In genomic region chr14:80202888-80203562, GRCh38 we compare ENCODE assay signal across 9 cellular contexts. TPM values are rescaled to one million over a fixed set of nuclear protein-coding genes. Genes with fewer than 3 reads are reported as not detected.
DNase-seq lines count a peak whose midpoint lies in the region; ATAC-seq and TF ChIP-seq lines count a peak whose summit lies in the region.
"Had no signal": no experiment of that assay in that cellular context is flagged by ENCODE, and none has a peak within 500 bp of the region (broad histone marks: within the 10 kb centered on the region; RNA-seq: fewer than 3 reads in every experiment).

No MANE protein-coding gene starts in this region.

- no peak overlapping the region for H3K9ac ChIP-seq in SK-N-SH

- TF ChIP-seq EP300 in SK-N-SH (IDR thresholded peaks at IDR 0.05; ENCODE audit: borderline replicate concordance in 1 of 2, low read depth in 1 of 2, low read length in 1 of 2), result no peak

- no peaks in the 10 kb centered on the region for H3K27me3 ChIP-seq in SK-N-SH (ENCODE audit: insufficient read depth)
- H3K27me3 ChIP-seq: heart right ventricle had no signal

- no peaks in the 10 kb centered on the region for H3K79me2 ChIP-seq in SK-N-SH (ENCODE audit: insufficient read depth)

- no peaks in the 10 kb centered on the region for H4K20me1 ChIP-seq in SK-N-SH (ENCODE audit: insufficient read depth)

- peaks cover 4% of the 10 kb centered on the region for H3K27me3 Mint-ChIP-seq in progenitor cell of endocrine pancreas

- POLR2A ChIA-PET in SK-N-SH (lab: Yijun Ruan, JAX), result no interaction called here

- no peaks in the 10 kb centered on the region for H3K4me1 ChIP-seq in SK-N-SH (ENCODE audit: control insufficient read depth in 1 of 2, insufficient read depth in 2 of 2, low read depth in 1 of 2, low read length in 1 of 2)
- H3K4me1 ChIP-seq: heart right ventricle had no signal

- ATAC-seq in SK-N-SH treated with all-trans-retinoic acid at 6 μM for 48 hours, result no peak
- ATAC-seq: heart right ventricle had no signal

- CTCF ChIA-PET in SK-N-SH (lab: Yijun Ruan, JAX), result interaction anchor here (0.7 to 2.7 kb wide), 4 partner anchors 10 to 48 kb away, joined by 3 to 15 read pairs (median 4); no protein-coding TSS in a partner anchor

- WGBS in SK-N-SH (ENCODE audit: low lambda C conversion rate), result 67% methylated on average over 8 of the region's 9 CpGs

- H3K27ac Mint-ChIP-seq in progenitor cell of endocrine pancreas, result no peak overlapping the region

- in situ Hi-C loops in astrocyte of the cerebellum (cut with HindIII; ENCODE audit: low sequenced_read_pairs), result loop anchor here (5.0 kb wide), 1 partner anchor 64 kb away; no protein-coding TSS in a partner anchor

- H3K9me3 ChIP-seq in SK-N-SH, result no peaks in the 10 kb centered on the region
- H3K9me3 ChIP-seq: heart right ventricle had no signal

- H3K9me2 ChIP-seq in SK-N-SH, result no peaks in the 10 kb centered on the region

- no peak overlapping the region for H3K4me2 ChIP-seq in SK-N-SH

- no peaks in the 10 kb centered on the region for H3K9me3 Mint-ChIP-seq in progenitor cell of endocrine pancreas (ENCODE audit: low read depth)

- no peaks in the 10 kb centered on the region for H3K36me3 ChIP-seq in SK-N-SH (replicated peaks in 1 of 2; ENCODE audit: control insufficient read depth in 1 of 2, insufficient read depth in 2 of 2, low read length in 1 of 2)

- DNase-seq in SK-N-SH (peak; percentile 20), HK-2 (ENCODE audit: unreplicated experiment) (peak; percentile 21), astrocyte of the cerebellum (ENCODE audit: low read depth) (no peak), progenitor cell of endocrine pancreas (ENCODE audit: low spot score, unreplicated experiment) (no peak), NCI-H2029 (lab: John Stamatoyannopoulos, UW) (no peak), NOMO-1 treated with dmso at 0.1 percent for 144 hours (lab: John Stamatoyannopoulos, UW; ENCODE audit: unreplicated experiment) (no peak)
- DNase-seq in effector CD8-positive, alpha-beta T cell (lab: John Stamatoyannopoulos, UW), result no peak
- DNase-seq: heart right ventricle had no signal

- peak; percentile 53 for TF ChIP-seq RAD21 in SK-N-SH (IDR thresholded peaks at IDR 0.05; ENCODE audit: low read length)

- H3K4me3 ChIP-seq in SK-N-SH (ENCODE audit: low read depth in 2 of 2, low read length in 1 of 2) (no peak overlapping the region), astrocyte of the cerebellum (ENCODE audit: low read depth, low read length) (no peak overlapping the region)
- H3K4me3 ChIP-seq: heart right ventricle had no signal

- no peaks in the 10 kb centered on the region for H3K4me1 Mint-ChIP-seq in progenitor cell of endocrine pancreas (ENCODE audit: low read depth)

- H3F3A ChIP-seq in SK-N-SH (replicated peaks; ENCODE audit: insufficient read depth), result no peaks in the 10 kb centered on the region

- H3K36me3 Mint-ChIP-seq in progenitor cell of endocrine pancreas (ENCODE audit: insufficient read depth), result no peaks in the 10 kb centered on the region

- H3K4me3 Mint-ChIP-seq in progenitor cell of endocrine pancreas (ENCODE audit: low read depth), result no peak overlapping the region

- no peak overlapping the region for H2AFZ ChIP-seq in SK-N-SH (ENCODE audit: low read depth)

- TF ChIP-seq CTCF in SK-N-SH (IDR thresholded peaks at IDR 0.05) (peak; percentile 50), astrocyte of the cerebellum (IDR thresholded peaks at IDR 0.05; ENCODE audit: low read depth, low read length, missing control alignments) (peak; percentile 18), progenitor cell of endocrine pancreas (IDR thresholded peaks at IDR 0.05; ENCODE audit: unreplicated experiment) (peak; percentile 39)

- no peak overlapping the region for H3K27ac ChIP-seq in SK-N-SH (ENCODE audit: low read depth in 2 of 2, low read length in 1 of 2)
- H3K27ac ChIP-seq: heart right ventricle had no signal

TF ChIP-seq in SK-N-SH, 30 proteins besides CTCF, POLR2A, EP300 and RAD21:
- no peak for TF ChIP-seq FOXM1 (IDR thresholded peaks at IDR 0.05; ENCODE audit: low read depth)
- TF ChIP-seq SMC3 (IDR thresholded peaks at IDR 0.05; ENCODE audit: low read depth, low read length), result peak; percentile 17; the same call in 1 of the 2 replicates

TF ChIP-seq in SK-N-SH treated with all-trans-retinoic acid at 6 μM for 48 hours, 23 proteins besides CTCF, POLR2A, EP300 and RAD21:
- TF ChIP-seq PPARA (CRISPR knock-in tag; IDR thresholded peaks at IDR 0.05; ENCODE audit: borderline replicate concordance) (no peak), ZNF565 (CRISPR knock-in tag; conservative IDR thresholded peaks at IDR 0.05; ENCODE audit: low read depth) (no peak), ZFP30 (CRISPR knock-in tag; IDR thresholded peaks at IDR 0.05) (no peak), ISL1 (CRISPR knock-in tag; IDR thresholded peaks at IDR 0.05) (no peak), CREB5 (CRISPR knock-in tag; IDR thresholded peaks at IDR 0.05; ENCODE audit: low read depth) (no peak), CSDC2 (CRISPR knock-in tag; IDR thresholded peaks at IDR 0.05) (no peak), PATZ1 (CRISPR knock-in tag; IDR thresholded peaks at IDR 0.05; ENCODE audit: borderline replicate concordance) (no peak), ZNF8 (CRISPR knock-in tag; IDR thresholded peaks at IDR 0.05) (no peak), ZFP3 (CRISPR knock-in tag; IDR thresholded peaks at IDR 0.05) (no peak), TOX (CRISPR knock-in tag; IDR thresholded peaks at IDR 0.05; ENCODE audit: borderline replicate concordance) (no peak), GLIS3 (CRISPR knock-in tag; IDR thresholded peaks at IDR 0.05) (no peak), RARB (CRISPR knock-in tag; IDR thresholded peaks at IDR 0.05) (no peak), ARNTL (CRISPR knock-in tag; IDR thresholded peaks at IDR 0.05; ENCODE audit: borderline replicate concordance, low read depth) (no peak), ESRRG (CRISPR knock-in tag; IDR thresholded peaks at IDR 0.05) (no peak), BACH2 (CRISPR knock-in tag; IDR thresholded peaks at IDR 0.05; ENCODE audit: borderline replicate concordance) (no peak)
- TF ChIP-seq, protein P1, sequence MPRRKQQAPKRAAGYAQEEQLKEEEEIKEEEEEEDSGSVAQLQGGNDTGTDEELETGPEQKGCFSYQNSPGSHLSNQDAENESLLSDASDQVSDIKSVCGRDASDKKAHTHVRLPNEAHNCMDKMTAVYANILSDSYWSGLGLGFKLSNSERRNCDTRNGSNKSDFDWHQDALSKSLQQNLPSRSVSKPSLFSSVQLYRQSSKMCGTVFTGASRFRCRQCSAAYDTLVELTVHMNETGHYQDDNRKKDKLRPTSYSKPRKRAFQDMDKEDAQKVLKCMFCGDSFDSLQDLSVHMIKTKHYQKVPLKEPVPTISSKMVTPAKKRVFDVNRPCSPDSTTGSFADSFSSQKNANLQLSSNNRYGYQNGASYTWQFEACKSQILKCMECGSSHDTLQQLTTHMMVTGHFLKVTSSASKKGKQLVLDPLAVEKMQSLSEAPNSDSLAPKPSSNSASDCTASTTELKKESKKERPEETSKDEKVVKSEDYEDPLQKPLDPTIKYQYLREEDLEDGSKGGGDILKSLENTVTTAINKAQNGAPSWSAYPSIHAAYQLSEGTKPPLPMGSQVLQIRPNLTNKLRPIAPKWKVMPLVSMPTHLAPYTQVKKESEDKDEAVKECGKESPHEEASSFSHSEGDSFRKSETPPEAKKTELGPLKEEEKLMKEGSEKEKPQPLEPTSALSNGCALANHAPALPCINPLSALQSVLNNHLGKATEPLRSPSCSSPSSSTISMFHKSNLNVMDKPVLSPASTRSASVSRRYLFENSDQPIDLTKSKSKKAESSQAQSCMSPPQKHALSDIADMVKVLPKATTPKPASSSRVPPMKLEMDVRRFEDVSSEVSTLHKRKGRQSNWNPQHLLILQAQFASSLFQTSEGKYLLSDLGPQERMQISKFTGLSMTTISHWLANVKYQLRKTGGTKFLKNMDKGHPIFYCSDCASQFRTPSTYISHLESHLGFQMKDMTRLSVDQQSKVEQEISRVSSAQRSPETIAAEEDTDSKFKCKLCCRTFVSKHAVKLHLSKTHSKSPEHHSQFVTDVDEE (CRISPR knock-in tag; IDR thresholded peaks at IDR 0.05), result no peak

RNA-seq across cellular contexts. Expression of gene DIO2, which starts 8.3 kb away (rescaled TPM):
- polyA plus RNA-seq in SK-N-SH (2012; rRNA removed), result 0.91 and 1.1 TPM in 2 replicates
- 0.53 and 0.79 TPM in 2 replicates for polyA plus RNA-seq in SK-N-SH (2012; cell fraction: cytosol; rRNA removed)
- polyA plus RNA-seq in SK-N-SH (2012; cell fraction: nucleus; rRNA removed), result 1.4 and 1.9 TPM in 2 replicates
- total RNA-seq in progenitor cell of endocrine pancreas, result 0.19 and 0.75 TPM in 2 replicates

Comparison
In these comparisons a context has a peak if more than half of its experiments do, and no peak if none do; other contexts are left out.
1. DNase-seq: peak in SK-N-SH (single experiment) and HK-2 (single experiment); none in astrocyte of the cerebellum (single experiment), progenitor cell of endocrine pancreas (single experiment), NCI-H2029 (single experiment), effector CD8-positive, alpha-beta T cell (single experiment) and NOMO-1 treated with dmso at 0.1 percent for 144 hours (single experiment).
2. Peak in every context shown above with its lines, with median percentiles within 50 percentile points of each other: CTCF ChIP-seq.